Comparison of ENCODE assay signal across 7 cellular contexts in the genomic region with DNA sequence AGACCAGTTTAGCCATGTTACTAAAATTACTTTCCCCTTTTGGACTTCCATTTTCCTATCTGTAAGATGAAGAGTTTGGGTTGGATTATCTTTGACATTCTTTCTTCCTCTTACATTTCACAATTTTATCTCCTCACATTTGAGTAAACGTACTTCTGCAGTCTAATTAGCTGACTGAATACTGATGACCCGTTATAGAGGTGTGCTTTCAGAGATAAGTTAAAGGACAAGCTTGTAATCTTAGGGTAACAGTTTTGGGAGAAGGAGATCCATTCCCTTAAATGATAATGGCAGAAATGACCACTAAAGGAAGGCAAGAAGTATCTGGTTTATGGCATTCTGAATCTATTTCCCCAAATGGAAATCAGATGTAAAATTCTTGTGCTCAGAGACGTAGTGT.
"Had no signal": no experiment of that assay in that cellular context is flagged by ENCODE, and none has a peak within 500 bp of the region (broad histone marks: within the 10 kb centered on the region; RNA-seq: fewer than 3 reads in every experiment).

No MANE protein-coding gene starts in this region.

- FAIRE-seq: HepG2 had no signal

- H3K27ac Mint-ChIP-seq: IgD-negative memory B cell had no signal

- H3K4me3 Mint-ChIP-seq: IgD-negative memory B cell had no signal

- H3K4me2 ChIP-seq: KMS-11 had no signal

- DNase-seq: IMR-90, KBM-7, KG1 had no signal

- H3K27me3 Mint-ChIP-seq: IgD-negative memory B cell had no signal

- H3K36me3 Mint-ChIP-seq: IgD-negative memory B cell had no signal

- H3K27ac ChIP-seq: HL-60, KMS-11 had no signal

- H3K9ac ChIP-seq: KMS-11 had no signal

- ATAC-seq: HepG2 had no signal

- H3K4me1 Mint-ChIP-seq: IgD-negative memory B cell had no signal
